18 cellular contexts compared by ENCODE assay signal in the genomic region with DNA sequence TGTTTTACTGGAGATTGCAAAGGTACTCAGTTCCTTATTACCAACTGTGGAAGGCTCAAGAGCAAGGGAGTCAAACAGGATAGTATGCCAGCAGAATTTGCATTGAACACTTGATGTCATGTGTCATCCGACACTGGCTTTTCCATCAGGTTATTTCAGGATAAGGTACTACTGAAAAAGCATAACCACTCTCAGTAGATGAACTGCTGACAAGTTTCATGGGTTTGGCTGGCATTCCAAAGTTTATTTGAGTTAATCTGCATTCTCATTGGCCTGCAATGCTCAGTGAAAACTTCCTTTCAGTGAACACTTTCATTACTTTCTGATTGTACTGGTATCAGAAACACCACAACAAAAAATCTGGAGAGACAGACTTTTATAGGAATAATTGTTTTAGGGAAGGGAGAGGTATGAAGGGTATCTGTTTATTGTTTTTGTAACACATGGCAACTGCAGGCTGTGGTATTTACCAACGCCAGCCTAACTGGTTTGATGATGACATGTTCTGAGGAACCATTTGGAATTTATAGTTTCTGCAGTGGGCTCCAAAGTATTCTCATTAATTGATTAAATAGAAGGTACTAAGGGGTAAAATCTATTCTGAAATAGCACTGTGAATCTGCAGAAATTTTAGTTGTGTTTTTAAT.
A peak's percentile ranks its signal among the peaks of the same experiment; 100 is the strongest.
DNase-seq lines count a peak whose midpoint lies in the region; FAIRE-seq and TF ChIP-seq lines count a peak whose summit lies in the region.
"Had no signal": no experiment of that assay in that cellular context is flagged by ENCODE, and none has a peak within 500 bp of the region (broad histone marks: within the 10 kb centered on the region; RNA-seq: fewer than 3 reads in every experiment).

No MANE protein-coding gene starts in this region.

- TF ChIP-seq CTCF in astrocyte (IDR thresholded peaks at IDR 0.05; ENCODE audit: insufficient read depth, low read depth, low read length), result no peak
- TF ChIP-seq CTCF in left ventricle myocardium inferior (IDR thresholded peaks at IDR 0.05; ENCODE audit: borderline replicate concordance), result no peak
- TF ChIP-seq CTCF in retinal pigment epithelial cell (conservative IDR thresholded peaks at IDR 0.05; ENCODE audit: low read depth, low read length), result no peak
- TF ChIP-seq CTCF in H9 (conservative IDR thresholded peaks at IDR 0.05), result no peak

- H3K4me3 Mint-ChIP-seq in astrocyte (ENCODE audit: unreplicated experiment) (no peak overlapping the region), H9 (no peak overlapping the region)
- H3K4me3 Mint-ChIP-seq: dendritic cell treated with granulocyte-macrophage colony-stimulating factor and Interleukin-4, amounts not matched to agents 40 ng/mL and 50 ng/mL, for 4 days; nephron progenitor cell had no signal

- FAIRE-seq in astrocyte (lab: Jason Lieb, UNC), result no peak
- FAIRE-seq: K562 had no signal

- H3K79me2 ChIP-seq in astrocyte (ENCODE audit: insufficient read depth, low read length), result no peaks in the 10 kb centered on the region
- H3K79me2 ChIP-seq in H9 (ENCODE audit: insufficient read depth, low read length), result no peaks in the 10 kb centered on the region

- no peak overlapping the region for H3K23ac ChIP-seq in H9 (ENCODE audit: insufficient read length, low read depth, low read length)

- H3K79me1 ChIP-seq in H9 (ENCODE audit: insufficient read depth, low read depth, low read length, poor library complexity, severe bottlenecking), result no peaks in the 10 kb centered on the region

- H3K36me3 ChIP-seq in astrocyte (ENCODE audit: insufficient read depth, low read length) (no peaks in the 10 kb centered on the region), left ventricle myocardium inferior (no peaks in the 10 kb centered on the region)
- H3K36me3 ChIP-seq: SJCRH30 had no signal

- H2BK20ac ChIP-seq in H9 (ENCODE audit: low read depth, low read length, poor library complexity, severe bottlenecking), result no peak overlapping the region

- H4K8ac ChIP-seq in H9 (replicated peaks; ENCODE audit: insufficient read length, low read depth, low read length), result no peak overlapping the region

- H2BK15ac ChIP-seq in H9 (ENCODE audit: low read depth, low read length), result no peak overlapping the region

- H3K4me1 Mint-ChIP-seq in astrocyte (ENCODE audit: low read depth, unreplicated experiment) (peaks cover 21% of the 10 kb centered on the region), H9 (peaks cover 10 to 22% of the 10 kb centered on the region in 2 experiments)

- H2BK12ac ChIP-seq in H9 (ENCODE audit: insufficient read length, low read depth, low read length), result no peak overlapping the region

- H2BK120ac ChIP-seq in H9 (ENCODE audit: low read depth, low read length, poor library complexity, severe bottlenecking), result no peak overlapping the region

- no peak overlapping the region for H3K4me3 ChIP-seq in astrocyte (ENCODE audit: insufficient read depth, low read depth, low read length)
- H3K4me3 ChIP-seq in left ventricle myocardium inferior, result no peak overlapping the region
- H3K4me3 ChIP-seq in retinal pigment epithelial cell (ENCODE audit: low read length), result no peak overlapping the region
- H3K4me3 ChIP-seq: K562, SJCRH30, skin epidermis had no signal

- no peak overlapping the region for H3K27ac ChIP-seq in astrocyte (ENCODE audit: low read depth, low read length)
- peak overlapping the region; percentile 41 for H3K27ac ChIP-seq in left ventricle myocardium inferior (replicated peaks)
- H3K27ac ChIP-seq in H9 (ENCODE audit: insufficient read length, low read depth, low read length), result no peak overlapping the region
- H3K27ac ChIP-seq: SJCRH30, skin epidermis had no signal

- H3K27me3 ChIP-seq in astrocyte (ENCODE audit: insufficient read depth, low read length) (no peaks in the 10 kb centered on the region), left ventricle myocardium inferior (ENCODE audit: low read depth) (no peaks in the 10 kb centered on the region), H9 (ENCODE audit: insufficient read depth, low read length) (no peaks in the 10 kb centered on the region)
- H3K27me3 ChIP-seq: SJCRH30 had no signal

- H3K36me3 Mint-ChIP-seq in astrocyte (ENCODE audit: low read depth, unreplicated experiment) (no peaks in the 10 kb centered on the region), H9 (ENCODE audit: insufficient read depth in 1 of 3, low read depth in 3 of 3) (no peaks in the 10 kb centered on the region)
- H3K36me3 Mint-ChIP-seq: CD4-positive, CD25-positive, alpha-beta regulatory T cell had no signal

- H4K20me1 ChIP-seq in astrocyte (ENCODE audit: insufficient read depth, low read length), result no peaks in the 10 kb centered on the region
- H4K20me1 ChIP-seq in H9 (ENCODE audit: control insufficient read depth, insufficient read depth, insufficient read length), result no peaks in the 10 kb centered on the region

- H3K56ac ChIP-seq in H9 (ENCODE audit: insufficient read length, low read depth, low read length), result no peak overlapping the region

- no peak overlapping the region for H2AK5ac ChIP-seq in H9 (ENCODE audit: insufficient read length, low read length)

- no peaks in the 10 kb centered on the region for H3K4me1 ChIP-seq in astrocyte (ENCODE audit: insufficient read depth, low read length)
- peaks cover 21% of the 10 kb centered on the region for H3K4me1 ChIP-seq in left ventricle myocardium inferior
- peaks cover 4% of the 10 kb centered on the region; the same call in 1 of the 2 replicates for H3K4me1 ChIP-seq in H9 (ENCODE audit: insufficient read depth, low read length)
- H3K4me1 ChIP-seq: SJCRH30 had no signal

- no peak overlapping the region for H3T11ph ChIP-seq in H9 (ENCODE audit: low read length)

- no peak overlapping the region for H2BK5ac ChIP-seq in H9 (ENCODE audit: insufficient read length, low read length)

- no peak overlapping the region for H4K5ac ChIP-seq in H9 (ENCODE audit: insufficient read length, low read depth, low read length)

- no peak overlapping the region for H2AFZ ChIP-seq in astrocyte (ENCODE audit: low read depth, low read length)
- H2AFZ ChIP-seq in H9 (ENCODE audit: low read length), result no peak overlapping the region

- H3K9me3 ChIP-seq in astrocyte (ENCODE audit: insufficient read depth, low read depth, low read length), result no peaks in the 10 kb centered on the region
- H3K9me3 ChIP-seq in left ventricle myocardium inferior (replicated peaks), result no peaks in the 10 kb centered on the region
- no peaks in the 10 kb centered on the region for H3K9me3 ChIP-seq in H9 (ENCODE audit: control insufficient read depth, low read depth, low read length)
- H3K9me3 ChIP-seq: SJCRH30 had no signal

- no peak overlapping the region for H3K18ac ChIP-seq in H9 (ENCODE audit: insufficient read length, low read depth, low read length)

- intact Hi-C loops in left ventricle myocardium inferior (cut with micrococcal nuclease), result no loop called here

- H3K9ac ChIP-seq in astrocyte (ENCODE audit: low read length), result no peak overlapping the region
- H3K9ac ChIP-seq in H9 (ENCODE audit: extremely low read depth, insufficient read length, low read length), result no peak overlapping the region

- H3K4me2 ChIP-seq in astrocyte (ENCODE audit: low read length), result no peak overlapping the region
- no peak overlapping the region for H3K4me2 ChIP-seq in H9 (ENCODE audit: insufficient read depth, insufficient read length, low read length)

- no peaks in the 10 kb centered on the region for H3K9me3 Mint-ChIP-seq in astrocyte (ENCODE audit: unreplicated experiment)
- no peaks in the 10 kb centered on the region for H3K9me3 Mint-ChIP-seq in H9
- H3K9me3 Mint-ChIP-seq: nephron progenitor cell had no signal

- no peak overlapping the region for H4K91ac ChIP-seq in H9 (ENCODE audit: insufficient read length, low read depth, low read length)

- no peaks in the 10 kb centered on the region for H3K23me2 ChIP-seq in H9 (ENCODE audit: insufficient read length, low read depth, low read length, poor library complexity, severe bottlenecking)

- DNase-seq in HT1080 (ENCODE audit: low read depth) (peak; percentile 44), astrocyte (ENCODE audit: low read depth) (peak; percentile 64), left ventricle myocardium inferior (no peak), retinal pigment epithelial cell (ENCODE audit: low read depth) (peak; percentile 69), D341Med (ENCODE audit: low spot score) (no peak), hypothalamus (lab: John Stamatoyannopoulos, UW) (no peak), H9 (no peak)
- no peak for DNase-seq in activated CD4-positive, CD25-positive, alpha-beta regulatory T cell treated with anti-CD3 and anti-CD28 coated beads, Interleukin-2, amount 50 U/mL, for 72 hours
- DNase-seq: activated CD8-positive, alpha-beta memory T cell treated with anti-CD3 and anti-CD28 coated beads for 24 hours; activated naive CD4-positive, alpha-beta T cell treated with Interleukin-2 at 50 U/mL for 16 hours; CD4-positive, CD25-positive, alpha-beta regulatory T cell; NCI-H187; nephron progenitor cell; substantia nigra had no signal

- no peak overlapping the region for H3K4ac ChIP-seq in H9 (ENCODE audit: low read depth, low read length)

- WGBS in H9 (ENCODE audit: extremely low coverage, insufficient read length, low lambda C conversion rate), result no CpG with 5 or more reads among the region's 2 CpGs

- H3K27ac Mint-ChIP-seq in astrocyte (ENCODE audit: unreplicated experiment) (no peak overlapping the region), H9 (no peak overlapping the region)
- H3K27ac Mint-ChIP-seq: CD4-positive, CD25-positive, alpha-beta regulatory T cell; dendritic cell treated with granulocyte-macrophage colony-stimulating factor and Interleukin-4, amounts not matched to agents 40 ng/mL and 50 ng/mL, for 4 days; nephron progenitor cell had no signal

- H3K27me3 Mint-ChIP-seq in astrocyte (ENCODE audit: low read depth, unreplicated experiment) (no peaks in the 10 kb centered on the region), H9 (ENCODE audit: low read depth) (no peaks in the 10 kb centered on the region)
- H3K27me3 Mint-ChIP-seq: CD4-positive, CD25-positive, alpha-beta regulatory T cell; dendritic cell treated with granulocyte-macrophage colony-stimulating factor and Interleukin-4, amounts not matched to agents 40 ng/mL and 50 ng/mL, for 4 days had no signal

- no peak overlapping the region for H3K14ac ChIP-seq in H9 (ENCODE audit: insufficient read depth, low read length)

Comparison
In these comparisons a context has a peak if more than half of its experiments do, and no peak if none do; other contexts are left out.
1. DNase-seq: peak in HT1080 (single experiment), astrocyte (single experiment) and retinal pigment epithelial cell (single experiment); none in left ventricle myocardium inferior (single experiment), activated CD4-positive, CD25-positive, alpha-beta regulatory T cell treated with anti-CD3 and anti-CD28 coated beads, Interleukin-2, amount 50 U/mL, for 72 hours (single experiment), D341Med (single experiment), hypothalamus (0 of 51) and H9 (single experiment).